Comparison of ENCODE assay signal across 13 cellular contexts in genomic region chr14:93957333-93957710, GRCh38. TPM values are rescaled to one million over a fixed set of nuclear protein-coding genes. Genes with fewer than 3 reads are reported as not detected.
A peak's percentile ranks its signal among the peaks of the same experiment; 100 is the strongest.
DNase-seq lines count a peak whose midpoint lies in the region; ATAC-seq and TF ChIP-seq lines count a peak whose summit lies in the region.
"Had no signal": no experiment of that assay in that cellular context is flagged by ENCODE, and none has a peak within 500 bp of the region (broad histone marks: within the 10 kb centered on the region; RNA-seq: fewer than 3 reads in every experiment).

No MANE protein-coding gene starts in this region.

- WGBS in IMR-90 (ENCODE audit: extremely low coverage in 2 of 2, insufficient read length in 1 of 2), 2 experiments, result no CpG with 5 or more reads among the region's 7 CpGs

- no peak overlapping the region for H3K23ac ChIP-seq in IMR-90 (ENCODE audit: low read depth, low read length)

- peak overlapping the region; percentile 20; the same call in 1 of the 2 replicates for H4K91ac ChIP-seq in IMR-90 (ENCODE audit: insufficient read depth, low read depth, low read length)

- H3K4me3 Mint-ChIP-seq in CD8-positive, alpha-beta T cell, result peak overlapping the region; percentile 53
- H3K4me3 Mint-ChIP-seq in nephron, result peak overlapping the region in 2 of 3 experiments; percentile 19 to 44
- H3K4me3 Mint-ChIP-seq: neural progenitor cell had no signal

- no peak overlapping the region for H4K8ac ChIP-seq in IMR-90 (ENCODE audit: low read depth in 2 of 2, low read length in 2 of 2)

- H3K9me3 ChIP-seq in CD8-positive, alpha-beta T cell (ENCODE audit: low read length), result no peaks in the 10 kb centered on the region
- H3K9me3 ChIP-seq in IMR-90 (ENCODE audit: control insufficient read depth, insufficient read depth, low read length), result no peaks in the 10 kb centered on the region
- no peaks in the 10 kb centered on the region for H3K9me3 ChIP-seq in ascending aorta

- POLR2A ChIA-PET in CD8-positive, alpha-beta T cell (lab: Charles Lee), result interaction anchor here (1.2 kb wide), 1 partner anchor 25 kb away, joined by 4 read pairs; no protein-coding TSS in a partner anchor
- POLR2A ChIA-PET in IMR-90 (lab: Charles Lee; ENCODE audit: unreplicated experiment), result no interaction called here

- dilution Hi-C loops in IMR-90 (cut with HindIII; ENCODE audit: low sequenced_read_pairs, unreplicated experiment), result no loop called here

- BruUV-seq in IMR-90 (replicated peaks; lab: Mats Ljungman, UMichigan), result no TSS peak

- H3K27me3 Mint-ChIP-seq in CD8-positive, alpha-beta T cell (ENCODE audit: low read depth), result no peaks in the 10 kb centered on the region
- H3K27me3 Mint-ChIP-seq in nephron (ENCODE audit: low read depth), result peaks cover 20% of the 10 kb centered on the region

- H3K18ac ChIP-seq in IMR-90 (ENCODE audit: low read depth, low read length), result no peak overlapping the region

- H3K4me2 ChIP-seq in IMR-90 (ENCODE audit: low read depth, low read length), result no peak overlapping the region
- H3K4me2 ChIP-seq: neural progenitor cell had no signal

- TF ChIP-seq CTCF in CD8-positive, alpha-beta T cell (IDR thresholded peaks at IDR 0.05), result no peak
- no peak for TF ChIP-seq CTCF in IMR-90 (conservative IDR thresholded peaks at IDR 0.05; ENCODE audit: low read depth, low read length)
- no peak for TF ChIP-seq CTCF in ascending aorta (IDR thresholded peaks at IDR 0.05)
- no peak for TF ChIP-seq CTCF in nephron (IDR thresholded peaks at IDR 0.05; ENCODE audit: unreplicated experiment in 3 of 3)

- no peak overlapping the region for H3K4me3 ChIP-seq in CD8-positive, alpha-beta T cell (ENCODE audit: low read depth, low read length)
- H3K4me3 ChIP-seq in IMR-90 (ENCODE audit: insufficient read depth, low read depth, low read length) (no peak overlapping the region), ascending aorta (no peak overlapping the region)
- H3K4me3 ChIP-seq: neural progenitor cell had no signal

- H2BK15ac ChIP-seq in IMR-90 (ENCODE audit: low read depth, low read length), result peak overlapping the region; percentile 96; the same call in 1 of the 3 replicates

- TF ChIP-seq RAD21 in IMR-90 (IDR thresholded peaks at IDR 0.05; ENCODE audit: low read length), result no peak

- H3K36me3 Mint-ChIP-seq in CD8-positive, alpha-beta T cell, result no peaks in the 10 kb centered on the region
- no peaks in the 10 kb centered on the region for H3K36me3 Mint-ChIP-seq in nephron (ENCODE audit: low read depth)
- H3K36me3 Mint-ChIP-seq: neural progenitor cell had no signal

- no peak for TF ChIP-seq POLR2A in IMR-90 (IDR thresholded peaks at IDR 0.05; ENCODE audit: low read depth, low read length)

- peaks cover 15% of the 10 kb centered on the region for H3K9me1 ChIP-seq in IMR-90 (ENCODE audit: insufficient read depth, low read length)

- H4K5ac ChIP-seq in IMR-90 (ENCODE audit: low read depth, low read length), result peak overlapping the region; percentile 12; the same call in 1 of the 2 replicates

- no peak overlapping the region for H3K27ac ChIP-seq in CD8-positive, alpha-beta T cell (ENCODE audit: low read depth, low read length)
- no peak overlapping the region for H3K27ac ChIP-seq in IMR-90 (ENCODE audit: insufficient read depth, low read length)
- peak overlapping the region; percentile 51 to 53 for H3K27ac ChIP-seq in ascending aorta
- H3K27ac ChIP-seq: neural progenitor cell had no signal

- no peaks in the 10 kb centered on the region for H3K27me3 ChIP-seq in CD8-positive, alpha-beta T cell (ENCODE audit: insufficient read depth, low read length)
- H3K27me3 ChIP-seq in IMR-90 (ENCODE audit: control insufficient read depth, insufficient read depth, low read length) (peaks cover 2% of the 10 kb centered on the region; the same call in 1 of the 2 replicates), ascending aorta (no peaks in the 10 kb centered on the region)
- H3K27me3 ChIP-seq: neural progenitor cell had no signal

- CTCF ChIA-PET in CD8-positive, alpha-beta T cell (lab: Charles Lee), result interaction anchor here (2.9 to 3.3 kb wide), 2 partner anchors 13 to 17 kb away, joined by 30 to 39 read pairs; no protein-coding TSS in a partner anchor
- CTCF ChIA-PET in IMR-90 (lab: Yijun Ruan, JAX), result no interaction called here

- H3K4ac ChIP-seq in IMR-90 (ENCODE audit: low read depth, low read length), result peak overlapping the region; percentile 63

- H2AK9ac ChIP-seq in IMR-90 (replicated peaks; ENCODE audit: low read depth, low read length, poor library complexity), result peak overlapping the region; percentile 57

- H4K20me1 ChIP-seq in IMR-90 (ENCODE audit: insufficient read depth, low read length), result no peaks in the 10 kb centered on the region

- H3K56ac ChIP-seq in IMR-90 (ENCODE audit: extremely low read depth, insufficient read depth, low read length), result no peak overlapping the region

- no peaks in the 10 kb centered on the region for H3K9me3 Mint-ChIP-seq in CD8-positive, alpha-beta T cell
- H3K9me3 Mint-ChIP-seq in nephron, result no peaks in the 10 kb centered on the region
- H3K9me3 Mint-ChIP-seq: neural progenitor cell had no signal

- in situ Hi-C loops in IMR-90 (cut with MboI; ENCODE audit: low sequenced_read_pairs), result no loop called here

- H3K9ac ChIP-seq in IMR-90 (ENCODE audit: low read depth, low read length), result no peak overlapping the region
- H3K9ac ChIP-seq: neural progenitor cell had no signal

- ATAC-seq in CD8-positive, alpha-beta T cell, result no peak
- ATAC-seq in IMR-90 (ENCODE audit: low read depth), result no peak
- no peak for ATAC-seq in HG03457 (IDR thresholded peaks at IDR 0.05; ENCODE audit: unreplicated experiment)
- ATAC-seq in GM21381 (IDR thresholded peaks at IDR 0.05; ENCODE audit: unreplicated experiment), result no peak

- intact Hi-C loops in CD8-positive, alpha-beta T cell (cut with DNase I, micrococcal nuclease), result loop anchor here in 1 of 2 experiments (5.0 kb wide), 1 partner anchor 45 kb away; no protein-coding TSS in a partner anchor
- intact Hi-C loops in IMR-90 (cut with micrococcal nuclease) (loop anchor here (5.0 kb wide), 1 partner anchor 45 kb away; no protein-coding TSS in a partner anchor), ascending aorta (cut with DNase I) (no loop called here)

- no peak overlapping the region for H2AFZ ChIP-seq in IMR-90 (replicated peaks; ENCODE audit: low read length, poor library complexity)
- H2AFZ ChIP-seq: neural progenitor cell had no signal

- 0 out of 2 replicates have a peak overlapping the region, but pooled peaks have one; percentile 64 for H3K14ac ChIP-seq in IMR-90 (replicated peaks; ENCODE audit: low read depth, low read length)

- H2AK5ac ChIP-seq in IMR-90 (ENCODE audit: low read depth, low read length), result peak overlapping the region; percentile 36

- H3K27ac Mint-ChIP-seq in CD8-positive, alpha-beta T cell, result peak overlapping the region; percentile 87
- peak overlapping the region in 1 of 3 experiments; percentile 16 for H3K27ac Mint-ChIP-seq in nephron

- no peak for DNase-seq in CD8-positive, alpha-beta T cell
- DNase-seq in IMR-90 (no peak), ascending aorta (ENCODE audit: low spot score in 2 of 2) (no peak), ureter (ENCODE audit: low spot score) (no peak)
- DNase-seq: cerebellar nuclear complex, kidney, NCI-H1436 treated with DMSO at 0.1 percent for 48 hours had no signal

- H3K36me3 ChIP-seq in CD8-positive, alpha-beta T cell (ENCODE audit: insufficient read depth, low read length), result no peaks in the 10 kb centered on the region
- H3K36me3 ChIP-seq in IMR-90 (ENCODE audit: control insufficient read depth, insufficient read depth, low read length), result no peaks in the 10 kb centered on the region
- H3K36me3 ChIP-seq in ascending aorta, result peaks cover 21 to 27% of the 10 kb centered on the region in 2 donors
- H3K36me3 ChIP-seq: neural progenitor cell had no signal

- H3K4me1 Mint-ChIP-seq in CD8-positive, alpha-beta T cell (ENCODE audit: low read depth), result peaks cover 90% of the 10 kb centered on the region
- peaks cover 68% of the 10 kb centered on the region for H3K4me1 Mint-ChIP-seq in nephron

- H2BK5ac ChIP-seq in IMR-90 (ENCODE audit: low read depth, low read length, poor library complexity, severe bottlenecking), result no peak overlapping the region

- H2BK120ac ChIP-seq in IMR-90 (ENCODE audit: low read depth, low read length), result peak overlapping the region; percentile 25; the same call in 1 of the 2 replicates

- H2BK20ac ChIP-seq in IMR-90 (ENCODE audit: low read depth, low read length), result peak overlapping the region; percentile 53; the same call in 1 of the 2 replicates

- H3K4me1 ChIP-seq in CD8-positive, alpha-beta T cell (ENCODE audit: insufficient read depth, low read length), result peaks cover 86% of the 10 kb centered on the region
- H3K4me1 ChIP-seq in IMR-90 (ENCODE audit: control insufficient read depth, insufficient read depth, low read length) (peaks cover 13% of the 10 kb centered on the region), ascending aorta (peaks cover 6 to 43% of the 10 kb centered on the region in 2 donors)

- no peaks in the 10 kb centered on the region for H3K79me1 ChIP-seq in IMR-90 (ENCODE audit: low read depth in 1 of 2, low read length in 2 of 2)

TF ChIP-seq in IMR-90, 13 proteins besides CTCF, POLR2A, EP300 and RAD21 (continues in another document):
- TF ChIP-seq USF2 (IDR thresholded peaks at IDR 0.05; ENCODE audit: low read depth, low read length) (no peak), MAZ (IDR thresholded peaks at IDR 0.05; ENCODE audit: borderline replicate concordance, low read depth, low read length) (no peak)

RNA-seq across cellular contexts. Expression of gene ASB2, which starts 19.0 kb away (rescaled TPM):
- total RNA-seq in CD8-positive, alpha-beta T cell, result 1 to 10 TPM; 1.7 to 2.8 TPM
- total RNA-seq in IMR-90 (2012; rRNA removed) (0.54 and 0.83 TPM in 2 replicates), ascending aorta (58.6 TPM), ureter (35.1 TPM)
- polyA plus RNA-seq in IMR-90 (2012; rRNA removed), result 0.77 and 0.98 TPM in 2 replicates
- polyA plus RNA-seq in IMR-90 (2012; cell fraction: cytosol; rRNA removed), result 0.42 and 0.78 TPM in 2 replicates
- polyA plus RNA-seq in IMR-90 (2012; cell fraction: nucleus; rRNA removed; ENCODE audit: low replicate concordance), result 1.3 and 3.4 TPM in 2 replicates

RNA-seq across cellular contexts. Expression of gene FAM181A, which starts 30.2 kb away (rescaled TPM):
- not detected for total RNA-seq in CD8-positive, alpha-beta T cell
- total RNA-seq in IMR-90 (2012; rRNA removed) (not detected in 2 replicates), ascending aorta (not detected), ureter (not detected)
- polyA plus RNA-seq in IMR-90 (2012; rRNA removed), result not detected in 2 replicates
- polyA plus RNA-seq in IMR-90 (2012; cell fraction: cytosol; rRNA removed), result not detected in 2 replicates
- polyA plus RNA-seq in IMR-90 (2012; cell fraction: nucleus; rRNA removed; ENCODE audit: low replicate concordance), result not detected in 2 replicates
- total RNA-seq: fibroblast of lung; kidney; T-helper 1 cell treated with Interleukin-12 subunit alpha and Interleukin-12 subunit beta and Interleukin-4 antibody, amounts not matched to agents 30 ng/mL and 1 ng/mL, for 36 hours had no signal
- polyA plus RNA-seq: fibroblast of lung had no signal

RNA-seq across cellular contexts. Expression of gene CCDC197, which starts 39.8 kb away (rescaled TPM):
- total RNA-seq in CD8-positive, alpha-beta T cell, result not detected
- not detected in 2 replicates for total RNA-seq in IMR-90 (2012; rRNA removed)
- polyA plus RNA-seq in IMR-90 (2012; rRNA removed), result not detected in 2 replicates
- not detected in 2 replicates for polyA plus RNA-seq in IMR-90 (2012; cell fraction: cytosol; rRNA removed)
- polyA plus RNA-seq in IMR-90 (2012; cell fraction: nucleus; rRNA removed; ENCODE audit: low replicate concordance), result not detected in 2 replicates
- total RNA-seq in ascending aorta, result not detected
- not detected for total RNA-seq in ureter
- total RNA-seq: fibroblast of lung; kidney; T-helper 1 cell treated with Interleukin-12 subunit alpha and Interleukin-12 subunit beta and Interleukin-4 antibody, amounts not matched to agents 30 ng/mL and 1 ng/mL, for 36 hours had no signal
- polyA plus RNA-seq: fibroblast of lung had no signal

Comparison
In these comparisons a context has a peak if more than half of its experiments do, and no peak if none do; other contexts are left out.
1. H3K27ac ChIP-seq: peak in ascending aorta (2 of 2); none in CD8-positive, alpha-beta T cell (single experiment) and IMR-90 (single experiment).